ENCODE assay signal across 19 cellular contexts in genomic region chr4:110128092-110128989, GRCh38.
DNase-seq lines count a peak whose midpoint lies in the region; ATAC-seq and TF ChIP-seq lines count a peak whose summit lies in the region.
"Had no signal": no experiment of that assay in that cellular context is flagged by ENCODE, and none has a peak within 500 bp of the region (broad histone marks: within the 10 kb centered on the region; RNA-seq: fewer than 3 reads in every experiment).

No MANE protein-coding gene starts in this region.

- no peak for TF ChIP-seq POLR2A in erythroblast (IDR thresholded peaks at IDR 0.05; ENCODE audit: low read length)

- peaks cover 15% of the 10 kb centered on the region for H3K4me1 Mint-ChIP-seq in activated CD4-positive, alpha-beta T cell treated with anti-CD3 and anti-CD28 coated beads for 36 hours

- intact Hi-C loops in activated CD4-positive, alpha-beta T cell treated with anti-CD3 and anti-CD28 coated beads for 36 hours (cut with DNase I, micrococcal nuclease): no loop called here
- intact Hi-C loops in left ventricle myocardium inferior (cut with micrococcal nuclease): no loop called here

- no peaks in the 10 kb centered on the region for H3K27me3 Mint-ChIP-seq in activated CD4-positive, alpha-beta T cell treated with anti-CD3 and anti-CD28 coated beads for 36 hours

- POLR2A ChIA-PET in activated CD4-positive, alpha-beta T cell treated with anti-CD3 and anti-CD28 coated beads for 36 hours (lab: Charles Lee): interaction anchor here (1.0 kb wide), 1 partner anchor 37 kb away, joined by 6 read pairs; no protein-coding TSS in a partner anchor

- no peak overlapping the region for H3K4me2 ChIP-seq in osteoblast (ENCODE audit: insufficient read depth, low read length)
- H3K4me2 ChIP-seq: BLaER1 had no signal

- peaks cover 4% of the 10 kb centered on the region for H3K4me1 ChIP-seq in osteoblast (ENCODE audit: insufficient read depth, low read length)
- no peaks in the 10 kb centered on the region for H3K4me1 ChIP-seq in left ventricle myocardium inferior
- H3K4me1 ChIP-seq: BLaER1, esophagus muscularis mucosa, vagina had no signal

- no peak overlapping the region for H2AFZ ChIP-seq in osteoblast (ENCODE audit: low read length)

- H3K36me3 ChIP-seq in osteoblast (ENCODE audit: insufficient read depth, low read length): peaks cover 2% of the 10 kb centered on the region
- no peaks in the 10 kb centered on the region for H3K36me3 ChIP-seq in left ventricle myocardium inferior
- H3K36me3 ChIP-seq: esophagus muscularis mucosa, neutrophil, vagina had no signal

- H3K4me3 Mint-ChIP-seq in activated CD4-positive, alpha-beta T cell treated with anti-CD3 and anti-CD28 coated beads for 36 hours: no peak overlapping the region

- no peak for TF ChIP-seq CTCF in osteoblast (IDR thresholded peaks at IDR 0.05; ENCODE audit: extremely low read depth, low read depth, low read length)
- no peak for TF ChIP-seq CTCF in left ventricle myocardium inferior (IDR thresholded peaks at IDR 0.05; ENCODE audit: borderline replicate concordance)

- H3K27ac ChIP-seq in osteoblast (ENCODE audit: low read depth, low read length) (no peak overlapping the region), left ventricle myocardium inferior (replicated peaks) (no peak overlapping the region)
- H3K27ac ChIP-seq: BLaER1, esophagus muscularis mucosa, neutrophil, SK-N-MC, vagina had no signal

- peak overlapping the region; percentile 17 for H3K27ac Mint-ChIP-seq in activated CD4-positive, alpha-beta T cell treated with anti-CD3 and anti-CD28 coated beads for 36 hours

- H3K27me3 ChIP-seq in osteoblast (ENCODE audit: insufficient read depth, low read length) (no peaks in the 10 kb centered on the region), left ventricle myocardium inferior (ENCODE audit: low read depth) (no peaks in the 10 kb centered on the region)
- H3K27me3 ChIP-seq: BLaER1, esophagus muscularis mucosa, neutrophil, vagina had no signal

- no peaks in the 10 kb centered on the region for H3K36me3 Mint-ChIP-seq in activated CD4-positive, alpha-beta T cell treated with anti-CD3 and anti-CD28 coated beads for 36 hours (ENCODE audit: low read depth)

- H3K9me3 ChIP-seq in osteoblast (ENCODE audit: low read depth, low read length) (no peaks in the 10 kb centered on the region), left ventricle myocardium inferior (replicated peaks) (no peaks in the 10 kb centered on the region)
- H3K9me3 ChIP-seq: BLaER1, esophagus muscularis mucosa, neutrophil, vagina had no signal

- peaks cover 16% of the 10 kb centered on the region for H3K79me2 ChIP-seq in osteoblast (ENCODE audit: insufficient read depth, low read length)

- ATAC-seq in activated CD4-positive, alpha-beta T cell treated with anti-CD3 and anti-CD28 coated beads for 36 hours: peak; percentile 74
- no peak for ATAC-seq in GM21576 (IDR thresholded peaks at IDR 0.05; ENCODE audit: unreplicated experiment)
- ATAC-seq: left cardiac atrium had no signal

- CTCF ChIA-PET in activated CD4-positive, alpha-beta T cell treated with anti-CD3 and anti-CD28 coated beads for 36 hours (lab: Charles Lee): interaction anchor here (0.8 to 0.9 kb wide), 2 partner anchors 27 to 79 kb away, joined by 3 to 4 read pairs; no protein-coding TSS in a partner anchor

- H4K20me1 ChIP-seq in osteoblast (ENCODE audit: insufficient read depth, low read length): no peaks in the 10 kb centered on the region
- H4K20me1 ChIP-seq: BLaER1 had no signal

- DNase-seq in activated CD4-positive, alpha-beta T cell treated with anti-CD3 and anti-CD28 coated beads for 36 hours: no peak
- DNase-seq in activated CD4-positive, alpha-beta T cell treated with anti-CD3 and anti-CD28 coated beads, Interleukin-2, amount 50 U/mL, for 1 hour: no peak
- DNase-seq in OCI-M1 (lab: John Stamatoyannopoulos, UW) (peak; percentile 67), erythroblast (lab: John Stamatoyannopoulos, UW) (peak; percentile 52 to 56), osteoblast (ENCODE audit: insufficient read length, low spot score, missing footprints) (peak; percentile 13), putamen (ENCODE audit: low spot score) (no peak), left ventricle myocardium inferior (no peak)
- DNase-seq: activated CD4-positive, alpha-beta T cell treated with anti-CD3 and anti-CD28 coated beads for 48 hours; activated naive CD4-positive, alpha-beta T cell treated with Interleukin-2 at 50 U/mL for 16 hours; aorta; left cardiac atrium; NCI-H1436; NCI-H524 had no signal

- H3K4me3 ChIP-seq in osteoblast (ENCODE audit: insufficient read depth, low read length) (no peak overlapping the region), left ventricle myocardium inferior (no peak overlapping the region)
- H3K4me3 ChIP-seq: BLaER1, esophagus muscularis mucosa, SK-N-MC, vagina had no signal

- peaks cover 1% of the 10 kb centered on the region for H3K9me3 Mint-ChIP-seq in activated CD4-positive, alpha-beta T cell treated with anti-CD3 and anti-CD28 coated beads for 36 hours (ENCODE audit: low read depth)

Comparison
In these comparisons a context has a peak if more than half of its experiments do, and no peak if none do; other contexts are left out.
1. DNase-seq: peak in OCI-M1 (single experiment), erythroblast (2 of 2) and osteoblast (single experiment); none in activated CD4-positive, alpha-beta T cell treated with anti-CD3 and anti-CD28 coated beads for 36 hours (single experiment), activated CD4-positive, alpha-beta T cell treated with anti-CD3 and anti-CD28 coated beads, Interleukin-2, amount 50 U/mL, for 1 hour (single experiment), putamen (single experiment) and left ventricle myocardium inferior (single experiment).